Comparison of ENCODE assay signal across 16 cellular contexts in the genomic region with DNA sequence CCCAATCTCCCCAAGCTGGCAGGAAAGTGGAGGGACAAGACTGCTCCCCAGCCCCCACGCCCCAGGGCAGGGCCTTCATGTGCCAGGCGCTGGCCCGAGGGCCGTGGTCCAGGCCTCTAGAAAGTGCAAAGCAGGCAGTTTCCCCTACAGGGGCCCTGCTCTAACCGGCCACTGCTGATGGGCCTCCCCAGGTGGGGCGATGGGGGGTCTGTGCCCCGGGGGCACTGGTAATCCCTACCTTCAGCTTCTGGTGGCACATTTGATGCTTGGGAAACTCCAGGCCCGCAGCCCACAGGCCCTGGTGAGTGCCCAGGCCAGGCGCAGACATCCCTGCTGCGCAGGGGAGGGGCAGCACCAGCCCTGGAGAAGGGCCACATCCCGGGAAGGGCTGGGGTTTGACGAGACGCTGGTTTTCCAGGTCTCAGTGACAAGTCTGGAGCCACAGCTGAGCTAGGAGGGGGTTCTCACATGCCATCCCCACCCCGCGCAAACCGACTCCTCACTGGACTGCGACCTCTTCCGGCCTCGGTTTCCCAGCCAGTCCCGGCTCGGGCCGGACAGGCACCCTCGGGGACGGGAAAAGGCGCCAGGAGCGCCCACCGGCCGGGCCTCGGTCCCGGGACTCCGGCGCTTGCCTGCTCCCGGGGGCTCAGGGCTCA. TPM values are rescaled to one million over a fixed set of nuclear protein-coding genes. Genes with fewer than 3 reads are reported as not detected.
DNase-seq lines count a peak whose midpoint lies in the region; ATAC-seq and TF ChIP-seq lines count a peak whose summit lies in the region.
"Had no signal": no experiment of that assay in that cellular context is flagged by ENCODE, and none has a peak within 500 bp of the region (broad histone marks: within the 10 kb centered on the region; RNA-seq: fewer than 3 reads in every experiment).

No MANE protein-coding gene starts in this region.

- peak; percentile 55 for DNase-seq in H9
- no peak for DNase-seq in colonic mucosa
- DNase-seq in left lung = no peak
- no peak for DNase-seq in smooth muscle cell (lab: John Stamatoyannopoulos, UW; ENCODE audit: unreplicated experiment)
- no peak for DNase-seq in erythroblast (lab: John Stamatoyannopoulos, UW)
- no peak for DNase-seq in AML-193 (lab: John Stamatoyannopoulos, UW)
- no peak for DNase-seq in SHP77 treated with DMSO at 0.1 percent for 48 hours (lab: John Stamatoyannopoulos, UW)
- DNase-seq in chondrocyte (ENCODE audit: low spot score) = no peak
- DNase-seq: foreskin keratinocyte; stimulated activated CD4-positive, alpha-beta T cell treated with anti-CD3 and anti-CD28 coated beads, Interleukin-2, amount 100 ng/mL, for 24 hours; stimulated activated naive CD4-positive, alpha-beta T cell had no signal

- no peak overlapping the region for H3K23ac ChIP-seq in H9 (ENCODE audit: insufficient read length, low read depth, low read length)

- peaks cover 11% of the 10 kb centered on the region; the same call in 1 of the 2 replicates for H3K27me3 ChIP-seq in H9 (ENCODE audit: insufficient read depth, low read length)
- H3K27me3 ChIP-seq in colonic mucosa = peaks cover 23% of the 10 kb centered on the region
- H3K27me3 ChIP-seq in left lung = peaks cover 21 to 62% of the 10 kb centered on the region in 2 donors
- H3K27me3 ChIP-seq in smooth muscle cell (ENCODE audit: low read depth) = peaks cover 63% of the 10 kb centered on the region

- H3K9ac ChIP-seq in H9 (ENCODE audit: extremely low read depth, insufficient read length, low read length) (no peak overlapping the region), colonic mucosa (ENCODE audit: low read depth in 2 of 2, low read length in 2 of 2) (no peak overlapping the region), smooth muscle cell (ENCODE audit: low read depth) (no peak overlapping the region)
- H3K9ac ChIP-seq: GM23248 had no signal

- no peaks in the 10 kb centered on the region for H3F3A ChIP-seq in smooth muscle cell (ENCODE audit: low read depth)

- H3K4me2 ChIP-seq in H9 (ENCODE audit: insufficient read depth, insufficient read length, low read length) (peak overlapping the region; percentile 51), smooth muscle cell (peak overlapping the region; percentile 86)

- no peak for TF ChIP-seq POLR2A in erythroblast (IDR thresholded peaks at IDR 0.05; ENCODE audit: low read length)

- H3K4ac ChIP-seq in H9 (ENCODE audit: low read depth, low read length) = no peak overlapping the region

- H3K27ac Mint-ChIP-seq in H9 (no peak overlapping the region), chondrocyte (ENCODE audit: unreplicated experiment) (no peak overlapping the region)
- H3K27ac Mint-ChIP-seq: activated T-helper 1 cell treated with anti-CD3 and anti-CD28 coated beads, Interleukin-12 subunit alpha, Interleukin-12 subunit beta, Interleukin-2, Interleukin-4 antibody, amounts not matched to agents 30 ng/mL and 10 ng/mL and 1 ng/mL, durations not matched to agents 14 hours and 24 hours and 36 hours had no signal

- H3K14ac ChIP-seq in H9 (ENCODE audit: insufficient read depth, low read length) = no peak overlapping the region

- no peak overlapping the region for H4K91ac ChIP-seq in H9 (ENCODE audit: insufficient read length, low read depth, low read length)

- no peak overlapping the region for H3K56ac ChIP-seq in H9 (ENCODE audit: insufficient read length, low read depth, low read length)

- WGBS in H9 (ENCODE audit: extremely low coverage, insufficient read length, low lambda C conversion rate) = no CpG with 5 or more reads among the region's 33 CpGs
- WGBS in smooth muscle cell (ENCODE audit: low lambda C conversion rate) = 29% methylated on average over 29 of the region's 33 CpGs

- no peaks in the 10 kb centered on the region; a peak in 1 of 7 replicates for H3K36me3 Mint-ChIP-seq in H9 (ENCODE audit: insufficient read depth in 1 of 3, low read depth in 3 of 3)
- H3K36me3 Mint-ChIP-seq in chondrocyte (ENCODE audit: low read depth) = no peaks in the 10 kb centered on the region

- H4K8ac ChIP-seq in H9 (replicated peaks; ENCODE audit: insufficient read length, low read depth, low read length) = no peak overlapping the region

- H2BK5ac ChIP-seq in H9 (ENCODE audit: insufficient read length, low read length) = no peak overlapping the region

- no peak overlapping the region for H4K5ac ChIP-seq in H9 (ENCODE audit: insufficient read length, low read depth, low read length)

- peak overlapping the region; percentile 55 to 75 for H3K4me3 Mint-ChIP-seq in H9
- H3K4me3 Mint-ChIP-seq in chondrocyte (ENCODE audit: unreplicated experiment) = no peak overlapping the region
- H3K4me3 Mint-ChIP-seq: activated T-helper 1 cell treated with anti-CD3 and anti-CD28 coated beads, Interleukin-12 subunit alpha, Interleukin-12 subunit beta, Interleukin-2, Interleukin-4 antibody, amounts not matched to agents 30 ng/mL and 10 ng/mL and 1 ng/mL, durations not matched to agents 14 hours and 24 hours and 36 hours had no signal

- H3K27me3 Mint-ChIP-seq in H9 (ENCODE audit: low read depth) (peaks cover 68% of the 10 kb centered on the region), chondrocyte (ENCODE audit: low read depth) (peaks cover 40% of the 10 kb centered on the region)

- H3T11ph ChIP-seq in H9 (ENCODE audit: low read length) = no peak overlapping the region

- no peak for ATAC-seq in left lung
- ATAC-seq: foreskin keratinocyte, K562 had no signal

- H3K4me1 ChIP-seq in H9 (ENCODE audit: insufficient read depth, low read length) (no peaks in the 10 kb centered on the region), colonic mucosa (no peaks in the 10 kb centered on the region), left lung (peaks cover 0 to 43% of the 10 kb centered on the region in 2 donors), smooth muscle cell (ENCODE audit: low read depth) (peaks cover 3% of the 10 kb centered on the region)
- H3K4me1 ChIP-seq: foreskin keratinocyte had no signal

- no peak for TF ChIP-seq CTCF in H9 (conservative IDR thresholded peaks at IDR 0.05)
- no peak for TF ChIP-seq CTCF in colonic mucosa (IDR thresholded peaks at IDR 0.05)
- no peak for TF ChIP-seq CTCF in left lung (IDR thresholded peaks at IDR 0.05)
- TF ChIP-seq CTCF in smooth muscle cell (IDR thresholded peaks at IDR 0.05; ENCODE audit: borderline replicate concordance, insufficient read depth, poor library complexity, severe bottlenecking) = no peak
- TF ChIP-seq CTCF in chondrocyte (IDR thresholded peaks at IDR 0.05) = no peak

- no peaks in the 10 kb centered on the region; a peak in 1 of 5 replicates for H3K9me3 Mint-ChIP-seq in H9
- H3K9me3 Mint-ChIP-seq in chondrocyte (ENCODE audit: low read depth) = no peaks in the 10 kb centered on the region
- H3K9me3 Mint-ChIP-seq: activated T-helper 1 cell treated with anti-CD3 and anti-CD28 coated beads, Interleukin-12 subunit alpha, Interleukin-12 subunit beta, Interleukin-2, Interleukin-4 antibody, amounts not matched to agents 30 ng/mL and 10 ng/mL and 1 ng/mL, durations not matched to agents 14 hours and 24 hours and 36 hours had no signal

- H3K79me2 ChIP-seq in H9 (ENCODE audit: insufficient read depth, low read length) = no peaks in the 10 kb centered on the region
- H3K79me2 ChIP-seq in smooth muscle cell (ENCODE audit: low read depth) = no peaks in the 10 kb centered on the region

- H3K4me3 ChIP-seq in colonic mucosa (peak overlapping the region; percentile 34), left lung (peak overlapping the region; percentile 21 to 42), smooth muscle cell (peak overlapping the region; percentile 49)
- H3K4me3 ChIP-seq: K562 had no signal

- H2AFZ ChIP-seq in H9 (ENCODE audit: low read length) (no peak overlapping the region), smooth muscle cell (ENCODE audit: low read depth) (no peak overlapping the region)
- H2AFZ ChIP-seq: GM23248 had no signal

- peaks cover 4% of the 10 kb centered on the region for H3K23me2 ChIP-seq in H9 (ENCODE audit: insufficient read length, low read depth, low read length, poor library complexity, severe bottlenecking)

- H3K4me1 Mint-ChIP-seq in H9 (peaks cover 13 to 15% of the 10 kb centered on the region in 2 experiments), chondrocyte (ENCODE audit: low read depth) (peaks cover 6% of the 10 kb centered on the region)

- H3K9me3 ChIP-seq in H9 (ENCODE audit: control insufficient read depth, low read depth, low read length) (no peaks in the 10 kb centered on the region), colonic mucosa (no peaks in the 10 kb centered on the region), left lung (no peaks in the 10 kb centered on the region), smooth muscle cell (replicated peaks; ENCODE audit: low read depth) (no peaks in the 10 kb centered on the region)

- H3K36me3 ChIP-seq in colonic mucosa (no peaks in the 10 kb centered on the region), left lung (no peaks in the 10 kb centered on the region), smooth muscle cell (ENCODE audit: low read depth) (no peaks in the 10 kb centered on the region)

- H3K27ac ChIP-seq in H9 (ENCODE audit: insufficient read length, low read depth, low read length) (no peak overlapping the region), colonic mucosa (no peak overlapping the region), left lung (peak overlapping the region in 1 of 2 donors; percentile 13), smooth muscle cell (ENCODE audit: low read depth) (no peak overlapping the region)
- H3K27ac ChIP-seq: C4-2B, foreskin keratinocyte, GM23248 had no signal

- H2BK20ac ChIP-seq in H9 (ENCODE audit: low read depth, low read length, poor library complexity, severe bottlenecking) = no peak overlapping the region

- H3K18ac ChIP-seq in H9 (ENCODE audit: insufficient read length, low read depth, low read length) = no peak overlapping the region

- H2BK12ac ChIP-seq in H9 (ENCODE audit: insufficient read length, low read depth, low read length) = no peak overlapping the region

- H3K79me1 ChIP-seq in H9 (ENCODE audit: insufficient read depth, low read depth, low read length, poor library complexity, severe bottlenecking) = no peaks in the 10 kb centered on the region

- intact Hi-C loops in colonic mucosa (cut with DNase I) = no loop called here
- intact Hi-C loops in left lung (cut with DNase I) = no loop called here

- H2BK120ac ChIP-seq in H9 (ENCODE audit: low read depth, low read length, poor library complexity, severe bottlenecking) = no peak overlapping the region

- no peaks in the 10 kb centered on the region for H4K20me1 ChIP-seq in H9 (ENCODE audit: control insufficient read depth, insufficient read depth, insufficient read length)
- H4K20me1 ChIP-seq in smooth muscle cell (ENCODE audit: low read depth) = no peaks in the 10 kb centered on the region

- no peak overlapping the region for H2AK5ac ChIP-seq in H9 (ENCODE audit: insufficient read length, low read length)

- H2BK15ac ChIP-seq in H9 (ENCODE audit: low read depth, low read length) = no peak overlapping the region

RNA-seq across cellular contexts. Expression of a gene that starts 1.6 kb away (rescaled TPM):
- total RNA-seq in H9 (2021) = 1.9 and 2.1 TPM in 2 replicates
- total RNA-seq in colonic mucosa = 1 to 10 TPM; 1.3 to 4.4 TPM
- 1 to 10 TPM; 2.4 to 6.9 TPM for total RNA-seq in left lung
- 0.27 TPM in 2 replicates for total RNA-seq in smooth muscle cell
- 0.24 and 0.48 TPM in 2 replicates for polyA plus RNA-seq in smooth muscle cell
- total RNA-seq in chondrocyte = 0.31 to 0.64 TPM (median 0.32 TPM) in 3 replicates
- total RNA-seq: foreskin keratinocyte, GM23248, RPMI7951 had no signal
- polyA plus RNA-seq: foreskin keratinocyte, K562 had no signal

RNA-seq across cellular contexts. Expression of a gene that starts 42.5 kb away (rescaled TPM):
- not detected in 2 replicates for total RNA-seq in H9 (2021)
- total RNA-seq in colonic mucosa = not detected
- total RNA-seq in left lung = not detected
- not detected in 2 replicates for total RNA-seq in smooth muscle cell
- polyA plus RNA-seq in smooth muscle cell = not detected in 2 replicates
- total RNA-seq in chondrocyte = not detected in 3 replicates
- total RNA-seq: activated T-helper 1 cell treated with anti-CD3 and anti-CD28 coated beads, Interleukin-12 subunit alpha, Interleukin-12 subunit beta, Interleukin-2, Interleukin-4 antibody, amounts not matched to agents 30 ng/mL and 10 ng/mL and 1 ng/mL, durations not matched to agents 14 hours and 24 hours and 36 hours; foreskin keratinocyte; GM23248; K562; RPMI7951 had no signal
- polyA plus RNA-seq: foreskin keratinocyte, GM23248, K562 had no signal
